1 cellular context compared by ENCODE assay signal in genomic region chr2:129876576-129876975, GRCh38.
TF ChIP-seq lines count a peak whose summit lies in the region.

No MANE protein-coding gene starts in this region.

TF ChIP-seq in WTC11, 78 proteins besides CTCF, POLR2A, EP300 and RAD21 (continued from another document):
- no peak for TF ChIP-seq HMGXB4 (CRISPR knock-in tag; IDR thresholded peaks at IDR 0.05)
- no peak for TF ChIP-seq RELA (CRISPR knock-in tag; IDR thresholded peaks at IDR 0.05; ENCODE audit: borderline replicate concordance)
- TF ChIP-seq ZNF416 (CRISPR knock-in tag; IDR thresholded peaks at IDR 0.05), result no peak
- TF ChIP-seq ZSCAN18 (CRISPR knock-in tag; IDR thresholded peaks at IDR 0.05), result no peak
TF ChIP-seq in WTC11: peak in this region for 0.
